Comparison of ENCODE assay signal across 33 cellular contexts in genomic region chr2:137381731-137382130, GRCh38.
A peak's percentile ranks its signal among the peaks of the same experiment; 100 is the strongest.
DNase-seq lines count a peak whose midpoint lies in the region; ATAC-seq and TF ChIP-seq lines count a peak whose summit lies in the region.
"Had no signal": no experiment of that assay in that cellular context is flagged by ENCODE, and none has a peak within 500 bp of the region (broad histone marks: within the 10 kb centered on the region; RNA-seq: fewer than 3 reads in every experiment).

No MANE protein-coding gene starts in this region.

- H2BK120ac ChIP-seq in trophoblast cell (ENCODE audit: insufficient read depth, low read length, poor library complexity), result no peak overlapping the region

- ATAC-seq in body of pancreas, result no peak
- no peak for ATAC-seq in lower lobe of right lung
- ATAC-seq: A549; CD8-positive, alpha-beta T cell had no signal

- no peak overlapping the region for H3K4me3 Mint-ChIP-seq in chondrocyte (ENCODE audit: unreplicated experiment)
- H3K4me3 Mint-ChIP-seq: B cell; CD14-positive monocyte; CD4-positive, alpha-beta memory T cell; CD4-positive, alpha-beta T cell; CD4-positive, CD25-positive, alpha-beta regulatory T cell; CD8-positive, alpha-beta memory T cell; CD8-positive, alpha-beta T cell had no signal

- no peak overlapping the region for H2AFZ ChIP-seq in trophoblast cell (ENCODE audit: insufficient read depth, low read length, poor library complexity)

- TF ChIP-seq POLR2A in body of pancreas (IDR thresholded peaks at IDR 0.05), result no peak

- H3K14ac ChIP-seq in trophoblast cell (ENCODE audit: low read length), result no peak overlapping the region

- TF ChIP-seq CTCF in chondrocyte (IDR thresholded peaks at IDR 0.05), result no peak
- TF ChIP-seq CTCF in body of pancreas (IDR thresholded peaks at IDR 0.05), result no peak
- TF ChIP-seq CTCF in lower lobe of right lung (IDR thresholded peaks at IDR 0.05), result no peak

- peaks cover 31% of the 10 kb centered on the region for H3K9me3 Mint-ChIP-seq in chondrocyte (ENCODE audit: low read depth)

- no peak overlapping the region for H3K9ac ChIP-seq in trophoblast cell (ENCODE audit: low read length)
- H3K9ac ChIP-seq: BLaER1; BLaER1 treated with 17β-estradiol and CSF1 and Interleukin-3, amounts not matched to agents 10 nM and 100 nM had no signal

- intact Hi-C loops in body of pancreas (cut with DNase I) (no loop called here), lower lobe of right lung (cut with DNase I) (no loop called here)

- no peak overlapping the region for H4K12ac ChIP-seq in trophoblast cell (ENCODE audit: low read depth, low read length)

- H3K27ac ChIP-seq in trophoblast cell (ENCODE audit: low read depth, low read length) (no peak overlapping the region), body of pancreas (no peak overlapping the region), lower lobe of right lung (no peak overlapping the region)
- H3K27ac ChIP-seq: 22Rv1; A549; BLaER1; BLaER1 treated with 17β-estradiol and CSF1 and Interleukin-3, amounts not matched to agents 10 nM and 100 nM; C4-2B had no signal

- no peak overlapping the region for H2AK5ac ChIP-seq in trophoblast cell (ENCODE audit: low read length)

- no peak for TF ChIP-seq RAD21 in Ishikawa (IDR thresholded peaks at IDR 0.05; ENCODE audit: low read depth)

- TF ChIP-seq EP300 in Ishikawa (IDR thresholded peaks at IDR 0.05; ENCODE audit: borderline replicate concordance), result no peak

- H2BK5ac ChIP-seq in trophoblast cell (ENCODE audit: low read depth, low read length, poor library complexity), result no peak overlapping the region

- H3K27me3 Mint-ChIP-seq in chondrocyte (ENCODE audit: low read depth), result no peaks in the 10 kb centered on the region
- H3K27me3 Mint-ChIP-seq: B cell; CD4-positive, alpha-beta memory T cell; CD4-positive, alpha-beta T cell; CD4-positive, CD25-positive, alpha-beta regulatory T cell; CD8-positive, alpha-beta memory T cell had no signal

- H3K18ac ChIP-seq in trophoblast cell (ENCODE audit: low read length), result no peak overlapping the region

- H3K27ac Mint-ChIP-seq in chondrocyte (ENCODE audit: unreplicated experiment), result no peak overlapping the region
- H3K27ac Mint-ChIP-seq: B cell; CD14-positive monocyte; CD4-positive, alpha-beta memory T cell; CD4-positive, alpha-beta T cell; CD4-positive, CD25-positive, alpha-beta regulatory T cell; CD8-positive, alpha-beta memory T cell; CD8-positive, alpha-beta T cell had no signal

- no CpG with 5 or more reads among the region's 8 CpGs for WGBS in trophoblast cell (ENCODE audit: extremely low coverage, insufficient coverage, insufficient read length)
- WGBS in body of pancreas, 2 donors, result 68 to 72% methylated on average over 8 of the region's 8 CpGs

- no peaks in the 10 kb centered on the region for H3K4me1 Mint-ChIP-seq in chondrocyte (ENCODE audit: low read depth)
- H3K4me1 Mint-ChIP-seq: B cell; CD14-positive monocyte; CD4-positive, alpha-beta memory T cell; CD4-positive, CD25-positive, alpha-beta regulatory T cell; CD8-positive, alpha-beta memory T cell had no signal

- H3K4me1 ChIP-seq in trophoblast cell (ENCODE audit: control insufficient read depth in 1 of 2, insufficient read depth in 2 of 2, low read length in 2 of 2) (no peaks in the 10 kb centered on the region), body of pancreas (no peaks in the 10 kb centered on the region), lower lobe of right lung (no peaks in the 10 kb centered on the region)
- H3K4me1 ChIP-seq: A549; BE2C; BLaER1; BLaER1 treated with 17β-estradiol and CSF1 and Interleukin-3, amounts not matched to agents 10 nM and 100 nM; Caco-2 had no signal

- no peak overlapping the region for H4K8ac ChIP-seq in trophoblast cell (ENCODE audit: low read depth, low read length)

- H3K4me3 ChIP-seq in trophoblast cell (ENCODE audit: low read depth, low read length), result peak overlapping the region; percentile 45
- no peak overlapping the region for H3K4me3 ChIP-seq in body of pancreas
- H3K4me3 ChIP-seq in lower lobe of right lung, result no peak overlapping the region
- H3K4me3 ChIP-seq: A549; BLaER1; BLaER1 treated with 17β-estradiol and CSF1 and Interleukin-3, amounts not matched to agents 10 nM and 100 nM had no signal

- H3K23ac ChIP-seq in trophoblast cell (ENCODE audit: low read length), result no peak overlapping the region

- no peak overlapping the region for H3K4ac ChIP-seq in trophoblast cell (ENCODE audit: low read depth, low read length)

- H3K79me1 ChIP-seq in trophoblast cell (ENCODE audit: low read length), result no peaks in the 10 kb centered on the region

- no peaks in the 10 kb centered on the region for H3K79me2 ChIP-seq in trophoblast cell (ENCODE audit: control insufficient read depth, insufficient read depth, low read length, poor library complexity)

- DNase-seq in chondrocyte (ENCODE audit: low spot score) (peak; percentile 59), trophoblast cell (no peak), body of pancreas (no peak), lower lobe of right lung (no peak), NCI-H510A (lab: John Stamatoyannopoulos, UW) (no peak)
- DNase-seq: 8988T; ACHN; AML-193; BE2C; C1 segment of cervical spinal cord; Caco-2; Calu3; CD4-positive, alpha-beta memory T cell; CD4-positive, alpha-beta T cell; CD4-positive, CD25-positive, alpha-beta regulatory T cell; CD8-positive, alpha-beta memory T cell; CD8-positive, alpha-beta T cell; COR-L47; DMS 273 treated with DMSO at 0.1 percent for 48 hours; DMS153; DMS53; DMS79; DMS79 treated with DMSO at 0.1 percent for 48 hours; DND-41; EL had no signal

- H3K27me3 ChIP-seq in trophoblast cell (ENCODE audit: insufficient read depth, low read length) (no peaks in the 10 kb centered on the region), body of pancreas (no peaks in the 10 kb centered on the region), lower lobe of right lung (ENCODE audit: low read depth) (no peaks in the 10 kb centered on the region)
- H3K27me3 ChIP-seq: BE2C; BLaER1; BLaER1 treated with 17β-estradiol and CSF1 and Interleukin-3, amounts not matched to agents 10 nM and 100 nM had no signal

- H3K36me3 Mint-ChIP-seq in chondrocyte (ENCODE audit: low read depth), result no peaks in the 10 kb centered on the region
- H3K36me3 Mint-ChIP-seq: CD14-positive monocyte; CD4-positive, alpha-beta memory T cell; CD4-positive, CD25-positive, alpha-beta regulatory T cell; CD8-positive, alpha-beta memory T cell; CD8-positive, alpha-beta T cell had no signal

- H3K36me3 ChIP-seq in trophoblast cell (ENCODE audit: control insufficient read depth in 1 of 2, insufficient read depth in 2 of 2, low read length in 2 of 2) (no peaks in the 10 kb centered on the region), body of pancreas (replicated peaks in 1 of 2; ENCODE audit: insufficient read depth in 1 of 2, low read depth in 2 of 2) (no peaks in the 10 kb centered on the region), lower lobe of right lung (no peaks in the 10 kb centered on the region)
- H3K36me3 ChIP-seq: BE2C; BLaER1; BLaER1 treated with 17β-estradiol and CSF1 and Interleukin-3, amounts not matched to agents 10 nM and 100 nM had no signal

- H4K91ac ChIP-seq in trophoblast cell (ENCODE audit: low read depth, low read length), result no peak overlapping the region

- H3K4me2 ChIP-seq in trophoblast cell (ENCODE audit: low read length), result no peak overlapping the region
- H3K4me2 ChIP-seq: A549; BLaER1; BLaER1 treated with 17β-estradiol and CSF1 and Interleukin-3, amounts not matched to agents 10 nM and 100 nM had no signal

- H3K9me3 ChIP-seq in trophoblast cell (ENCODE audit: insufficient read depth, low read depth, low read length) (peaks cover 12% of the 10 kb centered on the region), body of pancreas (no peaks in the 10 kb centered on the region), lower lobe of right lung (no peaks in the 10 kb centered on the region)
- H3K9me3 ChIP-seq: A549, BE2C had no signal

- no peak overlapping the region for H2BK12ac ChIP-seq in trophoblast cell (ENCODE audit: low read length)

TF ChIP-seq in Ishikawa, 13 proteins besides CTCF, POLR2A, EP300 and RAD21:
- TF ChIP-seq FOXM1 (IDR thresholded peaks at IDR 0.05; ENCODE audit: borderline replicate concordance, low read depth) (no peak), TEAD4 (IDR thresholded peaks at IDR 0.05) (no peak), REST (IDR thresholded peaks at IDR 0.05; ENCODE audit: low read depth) (peak; percentile 32; the same call in 1 of the 2 replicates)
TF ChIP-seq in Ishikawa: peak in this region for 1.
